ENCODE assay signal across 16 cellular contexts in genomic region chr1:61432616-61433388, GRCh38.
DNase-seq lines count a peak whose midpoint lies in the region; ATAC-seq and TF ChIP-seq lines count a peak whose summit lies in the region.
"Had no signal": no experiment of that assay in that cellular context is flagged by ENCODE, and none has a peak within 500 bp of the region (broad histone marks: within the 10 kb centered on the region; RNA-seq: fewer than 3 reads in every experiment).

No MANE protein-coding gene starts in this region.

- TF ChIP-seq CTCF in brain (conservative IDR thresholded peaks at IDR 0.05) (no peak), heart left ventricle (IDR thresholded peaks at IDR 0.05) (no peak)

- ATAC-seq in heart left ventricle = peak in 2 of 4 donors; percentile 21 to 32
- ATAC-seq in right cardiac atrium = peak in 1 of 2 donors; percentile 36
- no peak for ATAC-seq in GM18520 (IDR thresholded peaks at IDR 0.05; ENCODE audit: unreplicated experiment)
- ATAC-seq: GM23338 had no signal

- peaks cover 0 to 2% (median 0%) of the 10 kb centered on the region in 5 experiments for H3K9me3 Mint-ChIP-seq in brain
- H3K9me3 Mint-ChIP-seq: CD8-positive, alpha-beta memory T cell; GM23338 had no signal

- no peaks in the 10 kb centered on the region for H3K9me3 ChIP-seq in heart left ventricle
- H3K9me3 ChIP-seq in right cardiac atrium (ENCODE audit: control insufficient read depth, low read length) = no peaks in the 10 kb centered on the region
- H3K9me3 ChIP-seq: BLaER1 had no signal

- TF ChIP-seq POLR2A in heart left ventricle (IDR thresholded peaks at IDR 0.05) = no peak

- H3K36me3 ChIP-seq in heart left ventricle = peaks cover 0 to 4% (median 0%) of the 10 kb centered on the region in 9 donors
- H3K36me3 ChIP-seq: BLaER1 had no signal

- peak overlapping the region in 3 of 5 experiments; percentile 1 to 28 (median 9) for H3K27ac Mint-ChIP-seq in brain
- H3K27ac Mint-ChIP-seq: CD8-positive, alpha-beta memory T cell; GM23338 had no signal

- H3K4me1 ChIP-seq in heart left ventricle = peaks cover 7 to 59% (median 41%) of the 10 kb centered on the region in 12 donors
- peaks cover 23% of the 10 kb centered on the region for H3K4me1 ChIP-seq in right cardiac atrium (ENCODE audit: control insufficient read depth, insufficient read depth, low read length)
- H3K4me1 ChIP-seq: BLaER1 had no signal

- DNase-seq in COLO829 (ENCODE audit: low spot score) = peak; percentile 46
- no peak for DNase-seq in heart left ventricle
- DNase-seq in right cardiac atrium = peak in 2 of 3 donors; percentile 28 to 67
- no peak for DNase-seq in amygdala (lab: John Stamatoyannopoulos, UW)
- DNase-seq in HCEC 1CT = no peak
- DNase-seq in NCI-H187 (lab: John Stamatoyannopoulos, UW) = no peak
- DNase-seq: 8988T; AML-193; CD8-positive, alpha-beta memory T cell; DMS53; GF-D8; H7 had no signal

- H3K4me3 Mint-ChIP-seq in brain = no peak overlapping the region
- H3K4me3 Mint-ChIP-seq: CD8-positive, alpha-beta memory T cell; GM23338 had no signal

- peaks cover 33% of the 10 kb centered on the region for H3K36me3 Mint-ChIP-seq in brain

- intact Hi-C loops in heart left ventricle (cut with DNase I) (loop anchor here in 3 of 10 donors (5.0 to 10.0 kb wide), 3 partner anchors 51 to 248 kb away; no protein-coding TSS in a partner anchor), right cardiac atrium (cut with DNase I) (no loop called here)

- peak overlapping the region in 8 of 12 donors; percentile 11 to 84 (median 22) for H3K27ac ChIP-seq in heart left ventricle
- H3K27ac ChIP-seq in right cardiac atrium (ENCODE audit: low read length) = peak overlapping the region; percentile 54
- H3K27ac ChIP-seq: BLaER1 had no signal

- H3K27me3 ChIP-seq in heart left ventricle (no peaks in the 10 kb centered on the region), right cardiac atrium (ENCODE audit: control insufficient read depth, insufficient read depth) (no peaks in the 10 kb centered on the region)
- H3K27me3 ChIP-seq: BLaER1 had no signal

- no peak overlapping the region for H3K4me3 ChIP-seq in heart left ventricle
- H3K4me3 ChIP-seq in right cardiac atrium (ENCODE audit: low read length) = no peak overlapping the region
- H3K4me3 ChIP-seq: BLaER1, GM23338 had no signal

- peaks cover 13% of the 10 kb centered on the region for H3K4me1 Mint-ChIP-seq in brain
- H3K4me1 Mint-ChIP-seq: CD8-positive, alpha-beta memory T cell had no signal

- H3K27me3 Mint-ChIP-seq in brain = no peaks in the 10 kb centered on the region

- 55 to 61% (median 58%) methylated on average over 7 of the region's 7 CpGs for WGBS in heart left ventricle, 4 donors
- 40% methylated on average over 7 of the region's 7 CpGs for WGBS in right cardiac atrium

Comparison
In these comparisons a context has a peak if more than half of its experiments do, and no peak if none do; other contexts are left out.
1. DNase-seq: peak in COLO829 (single experiment) and right cardiac atrium (2 of 3); none in heart left ventricle (0 of 5), amygdala (0 of 56), HCEC 1CT (single experiment) and NCI-H187 (0 of 2).